16 cellular contexts compared by ENCODE assay signal in the genomic region with DNA sequence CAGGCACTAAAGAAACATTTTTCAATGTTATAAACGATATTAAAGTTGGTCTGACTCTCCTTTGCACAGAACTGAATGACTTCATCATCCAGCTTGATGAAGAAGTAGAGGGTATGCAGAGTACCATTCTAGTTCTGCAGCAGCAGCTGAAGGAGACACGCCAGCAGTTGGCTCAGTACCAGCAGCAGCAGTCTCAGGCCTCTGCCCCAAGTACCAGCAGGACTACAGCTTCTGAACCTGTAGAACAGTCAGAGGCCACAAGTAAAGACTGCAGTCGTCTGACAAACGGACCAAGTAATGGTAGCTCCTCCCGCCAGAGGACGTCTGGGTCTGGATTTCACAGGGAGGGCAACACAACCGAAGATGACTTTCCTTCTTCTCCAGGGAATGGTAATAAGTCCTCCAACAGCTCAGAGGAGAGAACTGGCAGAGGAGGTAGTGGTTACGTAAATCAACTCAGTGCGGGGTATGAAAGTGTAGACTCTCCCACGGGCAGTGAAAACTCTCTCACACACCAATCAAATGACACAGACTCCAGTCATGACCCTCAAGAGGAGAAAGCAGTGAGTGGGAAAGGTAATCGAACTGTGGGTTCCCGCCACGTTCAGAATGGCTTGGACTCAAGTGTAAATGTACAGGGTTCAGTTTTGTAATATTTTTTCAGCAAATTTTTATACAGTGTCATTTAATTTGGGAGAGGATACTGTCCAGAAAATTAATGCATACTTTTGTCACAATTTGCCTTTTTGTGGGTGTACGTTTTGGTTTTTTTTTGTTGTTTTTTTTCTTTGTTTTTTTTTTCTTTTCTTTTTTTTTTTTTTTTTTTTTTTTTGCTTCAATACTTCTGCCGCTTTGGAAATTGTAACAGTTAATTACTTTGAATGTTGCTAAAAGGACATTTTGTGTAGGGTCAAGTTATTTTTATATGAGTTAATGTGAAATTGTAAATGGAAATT. TPM values are rescaled to one million over a fixed set of nuclear protein-coding genes. Genes with fewer than 3 reads are reported as not detected.
DNase-seq lines count a peak whose midpoint lies in the region; ATAC-seq, FAIRE-seq and TF ChIP-seq lines count a peak whose summit lies in the region.
"Had no signal": no experiment of that assay in that cellular context is flagged by ENCODE, and none has a peak within 500 bp of the region (broad histone marks: within the 10 kb centered on the region; RNA-seq: fewer than 3 reads in every experiment).

No MANE protein-coding gene starts in this region.

- H4K20me1 ChIP-seq in K562 (replicated peaks; ENCODE audit: control insufficient read depth, insufficient read depth, low read length): no peaks in the 10 kb centered on the region

- 91% methylated on average over 15 of the region's 15 CpGs for WGBS in K562 (ENCODE audit: insufficient coverage, low coverage, missing lambda C conversion rate)

- H2AFZ ChIP-seq in K562 (ENCODE audit: low read depth, low read length): no peak overlapping the region

- DNase-seq in GM12892 (ENCODE audit: insufficient read length): no peak
- peak in 1 of 4 experiments; percentile 5 for DNase-seq in K562 (ENCODE audit: extremely low read depth in 1 of 4, low spot score in 3 of 4)
- no peak for DNase-seq in naive thymus-derived CD8-positive, alpha-beta T cell
- no peak for DNase-seq in GM10248 (ENCODE audit: extremely low spot score)
- DNase-seq in glomerular visceral epithelial cell (ENCODE audit: extremely low spot score): no peak
- DNase-seq: activated CD4-positive, alpha-beta T cell treated with anti-CD3 and anti-CD28 coated beads, Interleukin-2, amount 10 ng/mL, durations not matched to agents 7 days and 5 days; amniotic stem cell; COR-L47; NCI-H1092 treated with DMSO at 0.1 percent for 48 hours; NCI-H69; stimulated activated CD8-positive, alpha-beta memory T cell treated with anti-CD3 and anti-CD28 coated beads, Interleukin-4, amount 100 ng/mL, for 48 hours had no signal

- no peak overlapping the region for H3K4me3 ChIP-seq in K562

- no peaks in the 10 kb centered on the region for H3K9me3 ChIP-seq in K562 (replicated peaks; ENCODE audit: control insufficient read depth, insufficient read depth, low read depth, low read length)

- TF ChIP-seq CTCF in C4-2B (conservative IDR thresholded peaks at IDR 0.05): no peak
- TF ChIP-seq CTCF in K562 (IDR thresholded peaks at IDR 0.05 in 2 of 3, conservative IDR thresholded peaks at IDR 0.05 in 1 of 3; ENCODE audit: insufficient read depth in 2 of 3, low read depth in 1 of 3, low read length in 3 of 3): no peak
- TF ChIP-seq CTCF in GM10248 (IDR thresholded peaks at IDR 0.05; ENCODE audit: control extremely low read depth, extremely low read depth, low read depth, missing control alignments): no peak

- peaks cover 90% of the 10 kb centered on the region for H3K36me3 ChIP-seq in K562 (ENCODE audit: control insufficient read depth, insufficient read depth, low read length)

- no peak overlapping the region; a peak in 1 of 4 replicates for H3K9ac ChIP-seq in K562 (ENCODE audit: insufficient read depth in 1 of 2, low read depth in 2 of 2, low read length in 2 of 2)

- H3K9me3 Mint-ChIP-seq in naive thymus-derived CD8-positive, alpha-beta T cell: no peaks in the 10 kb centered on the region
- H3K9me3 Mint-ChIP-seq: activated CD4-positive, alpha-beta T cell treated with anti-CD3 and anti-CD28 coated beads, Interleukin-2, amount 10 ng/mL, durations not matched to agents 7 days and 5 days had no signal

- BruUV-seq in K562 (replicated peaks; lab: Mats Ljungman, UMichigan): no TSS peak

- H3K4me3 Mint-ChIP-seq in naive thymus-derived CD8-positive, alpha-beta T cell: no peak overlapping the region
- H3K4me3 Mint-ChIP-seq: activated CD4-positive, alpha-beta T cell treated with anti-CD3 and anti-CD28 coated beads, Interleukin-2, amount 10 ng/mL, durations not matched to agents 7 days and 5 days had no signal

- peak overlapping the region in 6 of 10 donors; percentile 2 to 83 (median 41) for H3K27ac Mint-ChIP-seq in naive thymus-derived CD8-positive, alpha-beta T cell
- H3K27ac Mint-ChIP-seq: activated CD4-positive, alpha-beta T cell treated with anti-CD3 and anti-CD28 coated beads, Interleukin-2, amount 10 ng/mL, durations not matched to agents 7 days and 5 days had no signal

- H3K36me3 Mint-ChIP-seq in naive thymus-derived CD8-positive, alpha-beta T cell: peaks cover 0 to 70% (median 15%) of the 10 kb centered on the region in 3 donors

- peaks cover 8% of the 10 kb centered on the region; the same call in 1 of the 3 replicates for H3K79me2 ChIP-seq in K562 (ENCODE audit: control insufficient read depth, insufficient read depth, low read length)

- no peaks in the 10 kb centered on the region for H3K27me3 ChIP-seq in K562 (ENCODE audit: control insufficient read depth in 2 of 2, insufficient read depth in 2 of 2, low read length in 2 of 2)

- FAIRE-seq in GM12892 (lab: Jason Lieb, UNC): no peak
- no peak for FAIRE-seq in K562 (lab: Jason Lieb, UNC)
- FAIRE-seq: endometrium had no signal

- CTCF ChIA-PET in K562 (lab: Yijun Ruan, JAX; ENCODE audit: low intra/inter-chr PET ratio): no interaction called here
- CTCF ChIA-PET in GM10248 (lab: Yijun Ruan, JAX): no interaction called here

- no peak overlapping the region for H3K4me2 ChIP-seq in K562 (ENCODE audit: insufficient read depth, low read length)

- H3K27ac ChIP-seq in C4-2B (0 out of 2 replicates have a peak overlapping the region, but pooled peaks have one; percentile 22), K562 (ENCODE audit: extremely low read depth, low read depth, low read length) (no peak overlapping the region)

- intact Hi-C loops in K562 (cut with micrococcal nuclease): no loop called here

- peak; percentile 46; the same call in 1 of the 2 replicates for TF ChIP-seq POLR2A in GM12892 (IDR thresholded peaks at IDR 0.05; ENCODE audit: low read depth, low read length)
- 0 out of 2 replicates have a peak, but pooled peaks have one; percentile 46 for TF ChIP-seq POLR2A in K562 (conservative IDR thresholded peaks at IDR 0.05)
- TF ChIP-seq POLR2A in GM18505 (IDR thresholded peaks at IDR 0.05; ENCODE audit: borderline replicate concordance, extremely low read depth, insufficient read depth, insufficient read length): no peak

- ATAC-seq in K562 (no peak; the same call in 1 of the 3 replicates), GM18505 (IDR thresholded peaks at IDR 0.05; ENCODE audit: unreplicated experiment) (no peak), GM19395 (IDR thresholded peaks at IDR 0.05; ENCODE audit: unreplicated experiment) (no peak)
- no peak for ATAC-seq in naive thymus-derived CD8-positive, alpha-beta T cell
- ATAC-seq: SK-N-SH treated with all-trans-retinoic acid at 6 μM for 48 hours had no signal

- no peak for TF ChIP-seq RAD21 in K562 (CRISPR knock-in tag; conservative IDR thresholded peaks at IDR 0.05 in 1 of 2, IDR thresholded peaks at IDR 0.05 in 1 of 2)

- H3K4me1 Mint-ChIP-seq in naive thymus-derived CD8-positive, alpha-beta T cell: peaks cover 5 to 13% (median 9%) of the 10 kb centered on the region in 4 donors

- no peaks in the 10 kb centered on the region for H3K27me3 Mint-ChIP-seq in naive thymus-derived CD8-positive, alpha-beta T cell
- H3K27me3 Mint-ChIP-seq: activated CD4-positive, alpha-beta T cell treated with anti-CD3 and anti-CD28 coated beads, Interleukin-2, amount 10 ng/mL, durations not matched to agents 7 days and 5 days had no signal

- H3K4me1 ChIP-seq in K562 (replicated peaks in 1 of 2; ENCODE audit: control insufficient read depth in 2 of 2, insufficient read depth in 2 of 2, low read length in 2 of 2): peaks cover 5 to 6% of the 10 kb centered on the region in 2 experiments; a peak in 2 of 5 replicates

- no peak for TF ChIP-seq EP300 in K562 (IDR thresholded peaks at IDR 0.05; ENCODE audit: low read length)

- POLR2A ChIA-PET in K562 (lab: Yijun Ruan, JAX) (interaction anchor here (0.8 to 1.2 kb wide), 4 partner anchors 8 to 66 kb away, joined by 3 to 7 read pairs (median 4); partner anchors contain the start of gene WTAP), GM10248 (lab: Yijun Ruan, JAX) (no interaction called here)
- POLR2A ChIA-PET in naive thymus-derived CD8-positive, alpha-beta T cell (lab: Charles Lee): interaction anchor here (1.0 kb wide), 1 partner anchor 63 kb away, joined by 3 read pairs; the partner anchor contains the start of gene SOD2

- H3K9me1 ChIP-seq in K562 (ENCODE audit: control insufficient read depth, insufficient read depth, low read length): no peaks in the 10 kb centered on the region

- in situ Hi-C loops in K562 (cut with MboI): no loop called here

RNA-seq across cellular contexts. Expression of gene ACAT2, which starts 6.6 kb away (rescaled TPM):
- 104 TPM for polyA plus RNA-seq in GM12892 (2012; ENCODE audit: missing spikeins)
- 97.0 and 119 TPM in 2 replicates for total RNA-seq in K562 (2011; cell fraction: chromatin; rRNA removed; ENCODE audit: low replicate concordance)
- total RNA-seq in K562 (2011; cell fraction: nucleolus; rRNA removed): 75.9 and 101 TPM in 2 replicates
- total RNA-seq in K562 (2011; cell fraction: nucleoplasm; rRNA removed): 118 and 128 TPM in 2 replicates
- total RNA-seq in K562 (2014; rRNA removed): 63.0 and 74.1 TPM in 2 replicates
- total RNA-seq in K562 (2014; rRNA removed; fragmentation: Illumina TruSeq; extraction: Trizol): 151 and 166 TPM in 2 replicates
- total RNA-seq in K562 (2015; rRNA removed; fragmentation: Illumina TruSeq; extraction: Trizol): 78.8 and 85.6 TPM in 2 replicates
- total RNA-seq in K562 (2021): 131 and 144 TPM in 2 replicates
- 265 and 286 TPM in 2 replicates for polyA plus RNA-seq in K562 (2011; rRNA removed)
- 60.4 and 121 TPM in 2 replicates for polyA plus RNA-seq in K562 (2011; cell fraction: cytosol; rRNA removed)
- polyA plus RNA-seq in K562 (2011; cell fraction: nucleus; rRNA removed): 71.9 and 123 TPM in 2 replicates
- 58.3 and 88.8 TPM in 2 replicates for polyA plus RNA-seq in K562 (2012)
- 93.8 and 98.3 TPM in 2 replicates for polyA plus RNA-seq in K562 (2014; fragmentation: Illumina TruSeq; extraction: Trizol)
- polyA plus RNA-seq in K562 (2014; fragmentation: Nextera tagmentation; extraction: Ambion mirVana): 100 to 1,000 TPM; 247 to 309 TPM
- polyA plus RNA-seq in K562 (2014; rRNA removed): 90.9 and 94.5 TPM in 2 replicates
- 193 and 204 TPM in 2 replicates for polyA minus RNA-seq in K562 (2011; rRNA and poly(A)+ RNA removed)
- 59.9 and 62.8 TPM in 2 replicates for polyA minus RNA-seq in K562 (2011; cell fraction: cytosol; rRNA and poly(A)+ RNA removed)
- 42.4 and 92.6 TPM in 2 replicates for polyA minus RNA-seq in K562 (2011; cell fraction: nucleus; rRNA and poly(A)+ RNA removed)
- 10 to 100 TPM; 30.6 to 30.9 TPM for total RNA-seq in naive thymus-derived CD8-positive, alpha-beta T cell
- polyA plus RNA-seq in naive thymus-derived CD8-positive, alpha-beta T cell: 10 to 100 TPM; 29.4 to 38.8 (median 38.2) TPM

RNA-seq across cellular contexts. Expression of gene WTAP, which starts 27.9 kb away (rescaled TPM):
- 54.2 TPM for polyA plus RNA-seq in GM12892 (2012; ENCODE audit: missing spikeins)
- 63.3 and 139 TPM in 2 replicates for total RNA-seq in K562 (2011; cell fraction: chromatin; rRNA removed; ENCODE audit: low replicate concordance)
- total RNA-seq in K562 (2011; cell fraction: nucleolus; rRNA removed): 28.2 and 43.2 TPM in 2 replicates
- 89.1 and 167 TPM in 2 replicates for total RNA-seq in K562 (2011; cell fraction: nucleoplasm; rRNA removed)
- total RNA-seq in K562 (2014; rRNA removed) (84.3 and 86.0 TPM in 2 replicates), K562 (2014; rRNA removed; fragmentation: Illumina TruSeq; extraction: Trizol) (110 and 124 TPM in 2 replicates), K562 (2015; rRNA removed; fragmentation: Illumina TruSeq; extraction: Trizol) (117 and 123 TPM in 2 replicates), K562 (2021) (105 and 110 TPM in 2 replicates)
- polyA plus RNA-seq in K562 (2011; rRNA removed) (34.7 and 52.4 TPM in 2 replicates), K562 (2014; fragmentation: Illumina TruSeq; extraction: Trizol) (143 and 156 TPM in 2 replicates), K562 (2014; fragmentation: Nextera tagmentation; extraction: Ambion mirVana) (100 to 1,000 TPM in 1 of 2 experiments, 10 to 100 TPM in 1; 73.9 to 115 TPM), K562 (2014; rRNA removed) (83.8 and 91.3 TPM in 2 replicates)
- 13.4 and 22.5 TPM in 2 replicates for polyA plus RNA-seq in K562 (2011; cell fraction: cytosol; rRNA removed)
- polyA plus RNA-seq in K562 (2011; cell fraction: nucleus; rRNA removed): 36.2 and 36.5 TPM in 2 replicates
- polyA plus RNA-seq in K562 (2012): 76.6 and 96.2 TPM in 2 replicates
- polyA minus RNA-seq in K562 (2011; rRNA and poly(A)+ RNA removed): 111 TPM in 2 replicates
- polyA minus RNA-seq in K562 (2011; cell fraction: cytosol; rRNA and poly(A)+ RNA removed): 27.6 and 33.8 TPM in 2 replicates
- 46.2 and 76.4 TPM in 2 replicates for polyA minus RNA-seq in K562 (2011; cell fraction: nucleus; rRNA and poly(A)+ RNA removed)
- 100 to 1,000 TPM; 156 to 159 TPM for total RNA-seq in naive thymus-derived CD8-positive, alpha-beta T cell
- 100 to 1,000 TPM; 104 to 128 (median 122) TPM for polyA plus RNA-seq in naive thymus-derived CD8-positive, alpha-beta T cell

RNA-seq across cellular contexts. Expression of gene TCP1, which starts 34.2 kb away (rescaled TPM):
- 206 TPM for polyA plus RNA-seq in GM12892 (2012; ENCODE audit: missing spikeins)
- total RNA-seq in K562 (2011; cell fraction: chromatin; rRNA removed; ENCODE audit: low replicate concordance): 417 and 829 TPM in 2 replicates
- 282 and 299 TPM in 2 replicates for total RNA-seq in K562 (2011; cell fraction: nucleolus; rRNA removed)
- 449 and 476 TPM in 2 replicates for total RNA-seq in K562 (2011; cell fraction: nucleoplasm; rRNA removed)
- total RNA-seq in K562 (2014; rRNA removed): 515 and 618 TPM in 2 replicates
- total RNA-seq in K562 (2014; rRNA removed; fragmentation: Illumina TruSeq; extraction: Trizol): 801 and 895 TPM in 2 replicates
- 711 and 732 TPM in 2 replicates for total RNA-seq in K562 (2015; rRNA removed; fragmentation: Illumina TruSeq; extraction: Trizol)
- total RNA-seq in K562 (2021): 627 and 658 TPM in 2 replicates
- polyA plus RNA-seq in K562 (2011; rRNA removed): 276 and 332 TPM in 2 replicates
- polyA plus RNA-seq in K562 (2011; cell fraction: cytosol; rRNA removed): 190 and 209 TPM in 2 replicates
- polyA plus RNA-seq in K562 (2011; cell fraction: nucleus; rRNA removed): 340 and 385 TPM in 2 replicates
- polyA plus RNA-seq in K562 (2012): 349 and 560 TPM in 2 replicates
- 575 and 659 TPM in 2 replicates for polyA plus RNA-seq in K562 (2014; fragmentation: Illumina TruSeq; extraction: Trizol)
- polyA plus RNA-seq in K562 (2014; fragmentation: Nextera tagmentation; extraction: Ambion mirVana): 100 to 1,000 TPM; 475 to 645 TPM
- polyA plus RNA-seq in K562 (2014; rRNA removed): 311 and 331 TPM in 2 replicates
- 971 and 1,025 TPM in 2 replicates for polyA minus RNA-seq in K562 (2011; rRNA and poly(A)+ RNA removed)
- 585 and 708 TPM in 2 replicates for polyA minus RNA-seq in K562 (2011; cell fraction: cytosol; rRNA and poly(A)+ RNA removed)
- 302 and 460 TPM in 2 replicates for polyA minus RNA-seq in K562 (2011; cell fraction: nucleus; rRNA and poly(A)+ RNA removed)
- 100 to 1,000 TPM; 184 to 185 TPM for total RNA-seq in naive thymus-derived CD8-positive, alpha-beta T cell
- polyA plus RNA-seq in naive thymus-derived CD8-positive, alpha-beta T cell: 10 to 100 TPM; 68.8 to 97.6 (median 72.4) TPM

RNA-seq across cellular contexts. Expression of gene MRPL18, which starts 35.0 kb away (rescaled TPM):
- 81.4 TPM for polyA plus RNA-seq in GM12892 (2012; ENCODE audit: missing spikeins)
- 16.7 and 22.8 TPM in 2 replicates for total RNA-seq in K562 (2011; cell fraction: chromatin; rRNA removed; ENCODE audit: low replicate concordance)
- 19.2 and 19.5 TPM in 2 replicates for total RNA-seq in K562 (2011; cell fraction: nucleolus; rRNA removed)
- 26.3 and 35.2 TPM in 2 replicates for total RNA-seq in K562 (2011; cell fraction: nucleoplasm; rRNA removed)
- 182 and 213 TPM in 2 replicates for total RNA-seq in K562 (2014; rRNA removed)
- 176 and 177 TPM in 2 replicates for total RNA-seq in K562 (2014; rRNA removed; fragmentation: Illumina TruSeq; extraction: Trizol)
- 181 and 197 TPM in 2 replicates for total RNA-seq in K562 (2015; rRNA removed; fragmentation: Illumina TruSeq; extraction: Trizol)
- 158 and 162 TPM in 2 replicates for total RNA-seq in K562 (2021)
- 142 and 149 TPM in 2 replicates for polyA plus RNA-seq in K562 (2011; rRNA removed)
- polyA plus RNA-seq in K562 (2011; cell fraction: cytosol; rRNA removed): 83.2 and 101 TPM in 2 replicates
- polyA plus RNA-seq in K562 (2011; cell fraction: nucleus; rRNA removed): 56.0 and 76.4 TPM in 2 replicates
- 136 and 193 TPM in 2 replicates for polyA plus RNA-seq in K562 (2012)
- polyA plus RNA-seq in K562 (2014; fragmentation: Illumina TruSeq; extraction: Trizol): 175 and 196 TPM in 2 replicates
- polyA plus RNA-seq in K562 (2014; fragmentation: Nextera tagmentation; extraction: Ambion mirVana): 100 to 1,000 TPM; 395 to 456 TPM
- polyA plus RNA-seq in K562 (2014; rRNA removed): 220 and 256 TPM in 2 replicates
- 64.8 and 70.6 TPM in 2 replicates for polyA minus RNA-seq in K562 (2011; rRNA and poly(A)+ RNA removed)
- polyA minus RNA-seq in K562 (2011; cell fraction: cytosol; rRNA and poly(A)+ RNA removed): 28.2 and 34.9 TPM in 2 replicates
- 13.5 and 23.9 TPM in 2 replicates for polyA minus RNA-seq in K562 (2011; cell fraction: nucleus; rRNA and poly(A)+ RNA removed)
- total RNA-seq in naive thymus-derived CD8-positive, alpha-beta T cell: 10 to 100 TPM; 36.2 to 39.0 TPM
- 100 to 1,000 TPM in 1 of 3 donors, 10 to 100 TPM in 2; 63.0 to 131 (median 79.9) TPM for polyA plus RNA-seq in naive thymus-derived CD8-positive, alpha-beta T cell

RNA-seq across cellular contexts. Expression of gene PNLDC1, which starts 44.8 kb away (rescaled TPM):
- not detected for polyA plus RNA-seq in GM12892 (2012; ENCODE audit: missing spikeins)
- total RNA-seq in K562 (2011; cell fraction: chromatin; rRNA removed; ENCODE audit: low replicate concordance): not detected in 2 replicates
- not detected in 2 replicates for total RNA-seq in K562 (2011; cell fraction: nucleolus; rRNA removed)
- not detected in 2 replicates for total RNA-seq in K562 (2011; cell fraction: nucleoplasm; rRNA removed)
- total RNA-seq in K562 (2014; rRNA removed) (not detected in 2 replicates), K562 (2014; rRNA removed; fragmentation: Illumina TruSeq; extraction: Trizol) (not detected in 2 replicates), K562 (2015; rRNA removed; fragmentation: Illumina TruSeq; extraction: Trizol) (not detected in 2 replicates), K562 (2021) (not detected in 2 replicates)
- polyA plus RNA-seq in K562 (2011; rRNA removed) (not detected in 2 replicates), K562 (2014; fragmentation: Illumina TruSeq; extraction: Trizol) (not detected in 2 replicates), K562 (2014; fragmentation: Nextera tagmentation; extraction: Ambion mirVana) (not detected), K562 (2014; rRNA removed) (0.07 and 0.12 TPM in 2 replicates)
- polyA plus RNA-seq in K562 (2011; cell fraction: cytosol; rRNA removed): 0.12 TPM in 1 of 2 replicates, not detected in the other
- polyA plus RNA-seq in K562 (2011; cell fraction: nucleus; rRNA removed): not detected in 2 replicates
- 0.04 and 0.28 TPM in 2 replicates for polyA plus RNA-seq in K562 (2012)
- not detected in 2 replicates for polyA minus RNA-seq in K562 (2011; rRNA and poly(A)+ RNA removed)
- not detected in 2 replicates for polyA minus RNA-seq in K562 (2011; cell fraction: cytosol; rRNA and poly(A)+ RNA removed)
- not detected in 2 replicates for polyA minus RNA-seq in K562 (2011; cell fraction: nucleus; rRNA and poly(A)+ RNA removed)
- total RNA-seq in naive thymus-derived CD8-positive, alpha-beta T cell: under 1 TPM; 0.36 to 0.75 TPM
- under 1 TPM in 1 of 3 donors, not detected in 2; 0.36 TPM for polyA plus RNA-seq in naive thymus-derived CD8-positive, alpha-beta T cell
